9 cellular contexts compared by ENCODE assay signal in the genomic region with DNA sequence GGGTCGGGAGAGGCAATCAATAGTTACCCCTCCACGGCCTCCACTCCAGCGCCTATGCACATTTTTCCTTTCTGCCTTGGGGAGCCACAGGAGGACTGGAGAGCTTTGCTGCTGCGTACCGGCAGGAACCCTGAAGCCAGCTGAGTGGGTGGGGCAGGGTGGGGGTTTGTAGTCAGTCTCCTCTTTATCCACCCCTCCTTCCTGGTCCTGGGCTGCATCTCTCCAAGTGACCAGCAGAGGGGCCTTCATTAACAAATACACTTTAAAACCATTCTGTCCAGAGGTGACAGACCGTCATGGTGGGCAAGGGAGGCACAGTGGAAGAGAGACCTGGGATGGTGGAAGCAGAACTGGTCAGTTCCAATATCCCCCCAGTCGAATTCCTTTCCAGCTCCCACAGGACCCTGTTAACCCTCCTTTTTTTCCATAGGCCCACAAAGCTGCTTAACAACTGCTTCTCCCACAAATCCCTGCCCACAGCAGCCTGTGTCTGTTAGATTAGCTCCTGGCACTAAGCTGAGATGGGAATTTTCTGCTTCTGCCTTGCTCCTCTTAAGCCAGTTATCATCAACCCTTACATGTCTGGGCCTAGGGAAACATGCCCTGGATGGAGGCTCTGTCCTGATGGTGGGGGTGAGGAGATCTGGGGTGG. TPM values are rescaled to one million over a fixed set of nuclear protein-coding genes. Genes with fewer than 3 reads are reported as not detected.
DNase-seq lines count a peak whose midpoint lies in the region; ATAC-seq and TF ChIP-seq lines count a peak whose summit lies in the region.
"Had no signal": no experiment of that assay in that cellular context is flagged by ENCODE, and none has a peak within 500 bp of the region (broad histone marks: within the 10 kb centered on the region; RNA-seq: fewer than 3 reads in every experiment).

No MANE protein-coding gene starts in this region.

- H3K36me3 Mint-ChIP-seq in natural killer cell, result no peaks in the 10 kb centered on the region
- H3K36me3 Mint-ChIP-seq in activated T-cell treated with anti-CD3 and anti-CD28 coated beads, Interleukin-2, amount 50 U/mL, for 24 hours (ENCODE audit: low read depth), result no peaks in the 10 kb centered on the region

- peak; percentile 81 for DNase-seq in BE2C
- peak; percentile 83 for DNase-seq in NB4 (ENCODE audit: low read depth)
- DNase-seq in T1000 (lab: John Stamatoyannopoulos, UW), result peak; percentile 22
- DNase-seq in esophagus squamous epithelium (lab: John Stamatoyannopoulos, UW), result no peak
- no peak for DNase-seq in natural killer cell
- no peak for DNase-seq in activated T-cell treated with anti-CD3 and anti-CD28 coated beads, Interleukin-2, amount 50 U/mL, for 24 hours

- H3K27ac Mint-ChIP-seq in natural killer cell, result no peak overlapping the region
- no peak overlapping the region for H3K27ac Mint-ChIP-seq in activated T-cell treated with anti-CD3 and anti-CD28 coated beads, Interleukin-2, amount 50 U/mL, for 24 hours

- WGBS in esophagus squamous epithelium, 2 donors, result 11 to 22% methylated on average over 3 of the region's 7 CpGs

- no peaks in the 10 kb centered on the region for H3K9me3 Mint-ChIP-seq in natural killer cell
- H3K9me3 Mint-ChIP-seq in activated T-cell treated with anti-CD3 and anti-CD28 coated beads, Interleukin-2, amount 50 U/mL, for 24 hours, result no peaks in the 10 kb centered on the region

- peak; percentile 56 for ATAC-seq in GM18498 (IDR thresholded peaks at IDR 0.05; ENCODE audit: unreplicated experiment)
- peak; percentile 73 to 78 (median 76) for ATAC-seq in natural killer cell
- ATAC-seq in HG03442 (IDR thresholded peaks at IDR 0.05; ENCODE audit: unreplicated experiment), result no peak

- TF ChIP-seq CTCF in BE2C (IDR thresholded peaks at IDR 0.05; ENCODE audit: low read depth, low read length), result peak; percentile 72
- peak; percentile 73 for TF ChIP-seq CTCF in NB4 (IDR thresholded peaks at IDR 0.05; ENCODE audit: low read depth, low read length)
- peak; percentile 26 to 67 (median 52) for TF ChIP-seq CTCF in esophagus squamous epithelium (IDR thresholded peaks at IDR 0.05)
- no peak for TF ChIP-seq CTCF in natural killer cell (IDR thresholded peaks at IDR 0.05)

- H3K9me3 ChIP-seq in BE2C, result no peaks in the 10 kb centered on the region
- H3K9me3 ChIP-seq in esophagus squamous epithelium, result no peaks in the 10 kb centered on the region

- TF ChIP-seq POLR2A in NB4 (IDR thresholded peaks at IDR 0.05; ENCODE audit: extremely low read depth, insufficient read length) (no peak), esophagus squamous epithelium (IDR thresholded peaks at IDR 0.05) (no peak)

- no peak overlapping the region for H3K4me3 Mint-ChIP-seq in natural killer cell
- H3K4me3 Mint-ChIP-seq in activated T-cell treated with anti-CD3 and anti-CD28 coated beads, Interleukin-2, amount 50 U/mL, for 24 hours, result no peak overlapping the region

- H3K4me3 ChIP-seq in BE2C (ENCODE audit: low read depth, low read length), result no peak overlapping the region
- H3K4me3 ChIP-seq in NB4 (ENCODE audit: low read depth, low read length), result no peak overlapping the region
- no peak overlapping the region for H3K4me3 ChIP-seq in esophagus squamous epithelium

- peaks cover 0 to 16% of the 10 kb centered on the region in 2 donors for H3K4me1 Mint-ChIP-seq in natural killer cell
- peaks cover 11% of the 10 kb centered on the region for H3K4me1 Mint-ChIP-seq in activated T-cell treated with anti-CD3 and anti-CD28 coated beads, Interleukin-2, amount 50 U/mL, for 24 hours (ENCODE audit: low read depth)

- H3K27ac ChIP-seq in esophagus squamous epithelium, result no peak overlapping the region

- H3K36me3 ChIP-seq in BE2C, result no peaks in the 10 kb centered on the region
- no peaks in the 10 kb centered on the region for H3K36me3 ChIP-seq in esophagus squamous epithelium

- H3K27me3 Mint-ChIP-seq in natural killer cell (ENCODE audit: low read depth in 2 of 2), result peaks cover 40 to 43% of the 10 kb centered on the region in 2 donors
- peaks cover 42% of the 10 kb centered on the region for H3K27me3 Mint-ChIP-seq in activated T-cell treated with anti-CD3 and anti-CD28 coated beads, Interleukin-2, amount 50 U/mL, for 24 hours

- intact Hi-C loops in esophagus squamous epithelium (cut with DNase I) (no loop called here), natural killer cell (cut with micrococcal nuclease) (no loop called here)

- no peaks in the 10 kb centered on the region for H3K4me1 ChIP-seq in BE2C
- H3K4me1 ChIP-seq in esophagus squamous epithelium, result peaks cover 8 to 31% (median 11%) of the 10 kb centered on the region in 3 donors

- H3K27me3 ChIP-seq in BE2C, result peaks cover 4% of the 10 kb centered on the region; the same call in 1 of the 2 replicates
- peaks cover 0 to 61% (median 0%) of the 10 kb centered on the region in 4 donors for H3K27me3 ChIP-seq in esophagus squamous epithelium

RNA-seq across cellular contexts. Expression of a gene that starts 3.9 kb away (rescaled TPM):
- polyA plus RNA-seq in BE2C (2012; ENCODE audit: insufficient read depth, insufficient read length, low read depth), result 1.5 TPM
- total RNA-seq in esophagus squamous epithelium (under 1 TPM; 0.15 to 0.94 (median 0.39) TPM), natural killer cell (under 1 TPM in 1 of 3 donors, not detected in 2; 0.09 TPM)

RNA-seq across cellular contexts. Expression of a gene that starts 23.6 kb away (rescaled TPM):
- polyA plus RNA-seq in BE2C (2012; ENCODE audit: insufficient read depth, insufficient read length, low read depth), result 84.1 TPM
- total RNA-seq in esophagus squamous epithelium, result 10 to 100 TPM in 3 of 4 donors, 1 to 10 TPM in 1; 7.0 to 33.2 (median 13.9) TPM
- 10 to 100 TPM; 30.2 to 38.2 (median 31.5) TPM for total RNA-seq in natural killer cell

RNA-seq across cellular contexts. Expression of a gene that starts 23.6 kb away (rescaled TPM):
- polyA plus RNA-seq in BE2C (2012; ENCODE audit: insufficient read depth, insufficient read length, low read depth), result 6.8 TPM
- total RNA-seq in esophagus squamous epithelium, result 10 to 100 TPM; 31.5 to 83.3 (median 67.5) TPM
- 10 to 100 TPM; 12.4 to 16.4 (median 13.8) TPM for total RNA-seq in natural killer cell

RNA-seq across cellular contexts. Expression of a gene that starts 37.8 kb away (rescaled TPM):
- 123 TPM for polyA plus RNA-seq in BE2C (2012; ENCODE audit: insufficient read depth, insufficient read length, low read depth)
- total RNA-seq in esophagus squamous epithelium (10 to 100 TPM in 1 of 4 donors, 1 to 10 TPM in 3; 5.1 to 12.8 (median 8.0) TPM), natural killer cell (10 to 100 TPM; 20.3 to 27.7 (median 25.6) TPM)

RNA-seq across cellular contexts. Expression of a gene that starts 40.3 kb away (rescaled TPM):
- polyA plus RNA-seq in BE2C (2012; ENCODE audit: insufficient read depth, insufficient read length, low read depth), result not detected
- total RNA-seq in esophagus squamous epithelium (under 1 TPM in 1 of 4 donors, not detected in 3; under 0.01 TPM), natural killer cell (under 1 TPM; 0.33 to 0.48 (median 0.40) TPM)
- total RNA-seq: mononuclear cell had no signal

Comparison
In these comparisons a context has a peak if more than half of its experiments do, and no peak if none do; other contexts are left out.
1. DNase-seq: peak in BE2C (single experiment), NB4 (single experiment) and T1000 (single experiment); none in esophagus squamous epithelium (single experiment), natural killer cell (single experiment) and activated T-cell treated with anti-CD3 and anti-CD28 coated beads, Interleukin-2, amount 50 U/mL, for 24 hours (single experiment).